22 cellular contexts compared by ENCODE assay signal in the genomic region with DNA sequence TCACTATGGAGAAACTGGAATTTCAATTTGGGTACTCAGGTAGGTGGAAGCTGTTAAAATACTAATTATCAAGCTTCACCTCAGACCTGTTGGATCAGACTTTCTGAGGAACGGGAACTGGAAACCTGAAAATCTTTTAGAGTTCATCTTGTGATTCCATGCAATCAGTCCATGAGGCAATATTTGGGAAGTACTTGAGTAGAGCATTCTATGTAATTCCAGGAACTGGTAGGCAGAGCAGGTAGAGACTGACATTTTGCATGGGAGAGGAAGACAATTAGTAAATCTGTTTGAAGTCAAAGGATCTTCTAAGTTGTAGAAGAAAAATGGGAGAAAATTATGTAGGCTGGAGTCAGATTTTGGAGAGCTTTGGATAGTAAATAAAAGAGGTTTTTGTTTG. TPM values are rescaled to one million over a fixed set of nuclear protein-coding genes. Genes with fewer than 3 reads are reported as not detected.
DNase-seq lines count a peak whose midpoint lies in the region; ATAC-seq and TF ChIP-seq lines count a peak whose summit lies in the region.
"Had no signal": no experiment of that assay in that cellular context is flagged by ENCODE, and none has a peak within 500 bp of the region (broad histone marks: within the 10 kb centered on the region; RNA-seq: fewer than 3 reads in every experiment).

No MANE protein-coding gene starts in this region.

- no peaks in the 10 kb centered on the region for H4K20me1 ChIP-seq in Loucy (ENCODE audit: insufficient read depth, low read length, poor library complexity, severe bottlenecking)
- no peaks in the 10 kb centered on the region for H4K20me1 ChIP-seq in H9 (ENCODE audit: control insufficient read depth, insufficient read depth, insufficient read length)

- H3K36me3 ChIP-seq in Loucy (ENCODE audit: insufficient read depth, low read length) (no peaks in the 10 kb centered on the region), endocrine pancreas (ENCODE audit: control insufficient read depth, insufficient read depth, low read length) (no peaks in the 10 kb centered on the region), muscle layer of colon (ENCODE audit: insufficient read depth, low read length) (no peaks in the 10 kb centered on the region), upper lobe of left lung (no peaks in the 10 kb centered on the region), suprapubic skin (no peaks in the 10 kb centered on the region)
- H3K36me3 ChIP-seq: SJSA1 had no signal

- no peak for DNase-seq in upper lobe of left lung
- no peak for DNase-seq in suprapubic skin (ENCODE audit: low spot score in 2 of 2)
- no peak for DNase-seq in NCI-H1694 (lab: John Stamatoyannopoulos, UW)
- no peak for DNase-seq in H9
- DNase-seq: activated gamma-delta T cell treated with Interleukin-2 at 50 U/mL for 16 hours; activated naive CD8-positive, alpha-beta T cell treated with anti-CD3 and anti-CD28 coated beads, Interleukin-2, amount 50 U/mL, for 24 hours; body of pancreas; effector CD4-positive, alpha-beta T cell; EL; HCEC 1CT; Karpas-422; NCI-H1048; NCI-H2081; stimulated activated naive CD8-positive, alpha-beta T cell treated with anti-CD3 and anti-CD28 coated beads, Interleukin-15, amount 100 ng/mL, for 72 hours; T-helper 17 cell had no signal

- H3K9me2 ChIP-seq in Loucy (replicated peaks; ENCODE audit: low read depth, low read length): no peaks in the 10 kb centered on the region

- H3K79me1 ChIP-seq in H9 (ENCODE audit: insufficient read depth, low read depth, low read length, poor library complexity, severe bottlenecking): no peaks in the 10 kb centered on the region

- no peak overlapping the region for H3K4me3 Mint-ChIP-seq in H9
- H3K4me3 Mint-ChIP-seq: activated naive CD8-positive, alpha-beta T cell treated with anti-CD3 and anti-CD28 coated beads, Interleukin-2, amount 50 U/mL, for 24 hours; stimulated activated naive CD8-positive, alpha-beta T cell treated with anti-CD3 and anti-CD28 coated beads, Interleukin-15, amount 100 ng/mL, for 72 hours; T-helper 17 cell had no signal

- H3K9ac ChIP-seq in Loucy (ENCODE audit: low read depth, low read length, poor library complexity, severe bottlenecking): no peak overlapping the region
- H3K9ac ChIP-seq in endocrine pancreas (ENCODE audit: control insufficient read depth, insufficient read depth, low read length): no peak overlapping the region
- peak overlapping the region; percentile 11 for H3K9ac ChIP-seq in muscle layer of colon (ENCODE audit: low read length)
- no peak overlapping the region for H3K9ac ChIP-seq in H9 (ENCODE audit: extremely low read depth, insufficient read length, low read length)

- no peak overlapping the region for H3K27ac Mint-ChIP-seq in H9
- H3K27ac Mint-ChIP-seq: activated naive CD8-positive, alpha-beta T cell treated with anti-CD3 and anti-CD28 coated beads, Interleukin-2, amount 50 U/mL, for 24 hours; stimulated activated naive CD8-positive, alpha-beta T cell treated with anti-CD3 and anti-CD28 coated beads, Interleukin-15, amount 100 ng/mL, for 72 hours; T-helper 17 cell had no signal

- TF ChIP-seq POLR2A in upper lobe of left lung (IDR thresholded peaks at IDR 0.05) (no peak), suprapubic skin (IDR thresholded peaks at IDR 0.05) (no peak)

- no peak overlapping the region for H2BK20ac ChIP-seq in H9 (ENCODE audit: low read depth, low read length, poor library complexity, severe bottlenecking)

- H2BK12ac ChIP-seq in H9 (ENCODE audit: insufficient read length, low read depth, low read length): no peak overlapping the region

- H3K4me3 ChIP-seq in Loucy (ENCODE audit: low read length, poor library complexity, severe bottlenecking) (no peak overlapping the region), endocrine pancreas (ENCODE audit: control insufficient read depth, insufficient read depth, low read length) (peak overlapping the region; percentile 14), muscle layer of colon (ENCODE audit: low read depth in 1 of 2, low read length in 2 of 2) (peak overlapping the region in 1 of 2 donors; percentile 26), upper lobe of left lung (peak overlapping the region in 3 of 4 donors; percentile 15 to 42 (median 41)), suprapubic skin (no peak overlapping the region)
- H3K4me3 ChIP-seq: body of pancreas, SJSA1 had no signal

- H3K4me1 ChIP-seq in Loucy (ENCODE audit: insufficient read depth, low read length, poor library complexity, severe bottlenecking) (peaks cover 3% of the 10 kb centered on the region), endocrine pancreas (ENCODE audit: control insufficient read depth, insufficient read depth, low read length) (peaks cover 6% of the 10 kb centered on the region), muscle layer of colon (ENCODE audit: insufficient read depth, low read length) (peaks cover 45% of the 10 kb centered on the region), upper lobe of left lung (peaks cover 0 to 5% (median 2%) of the 10 kb centered on the region in 4 donors), suprapubic skin (peaks cover 6% of the 10 kb centered on the region), H9 (ENCODE audit: insufficient read depth, low read length) (no peaks in the 10 kb centered on the region)

- no peaks in the 10 kb centered on the region for H3K9me3 Mint-ChIP-seq in H9
- H3K9me3 Mint-ChIP-seq: activated naive CD8-positive, alpha-beta T cell treated with anti-CD3 and anti-CD28 coated beads, Interleukin-2, amount 50 U/mL, for 24 hours; stimulated activated naive CD8-positive, alpha-beta T cell treated with anti-CD3 and anti-CD28 coated beads, Interleukin-15, amount 100 ng/mL, for 72 hours had no signal

- no peak overlapping the region for H3T11ph ChIP-seq in H9 (ENCODE audit: low read length)

- no peaks in the 10 kb centered on the region for H3K27me3 Mint-ChIP-seq in H9 (ENCODE audit: low read depth)
- H3K27me3 Mint-ChIP-seq: activated naive CD8-positive, alpha-beta T cell treated with anti-CD3 and anti-CD28 coated beads, Interleukin-2, amount 50 U/mL, for 24 hours; stimulated activated naive CD8-positive, alpha-beta T cell treated with anti-CD3 and anti-CD28 coated beads, Interleukin-15, amount 100 ng/mL, for 72 hours; T-helper 17 cell had no signal

- no peak overlapping the region for H3K4ac ChIP-seq in H9 (ENCODE audit: low read depth, low read length)

- no peak for ATAC-seq in upper lobe of left lung (ENCODE audit: low FRiP score in 2 of 2)
- ATAC-seq: activated naive CD8-positive, alpha-beta T cell treated with anti-CD3 and anti-CD28 coated beads, Interleukin-2, amount 50 U/mL, for 24 hours; body of pancreas; Panc1; sciatic nerve; stimulated activated naive CD8-positive, alpha-beta T cell treated with anti-CD3 and anti-CD28 coated beads, Interleukin-15, amount 100 ng/mL, for 72 hours; T-helper 17 cell had no signal

- no peak overlapping the region for H3K23ac ChIP-seq in H9 (ENCODE audit: insufficient read length, low read depth, low read length)

- H3K27ac ChIP-seq in muscle layer of colon (ENCODE audit: low read depth, low read length) (peak overlapping the region; percentile 66), upper lobe of left lung (peak overlapping the region; percentile 6 to 58 (median 54)), suprapubic skin (no peak overlapping the region), H9 (ENCODE audit: insufficient read length, low read depth, low read length) (no peak overlapping the region)
- H3K27ac ChIP-seq: body of pancreas, SJSA1 had no signal

- no peak overlapping the region for H2AK5ac ChIP-seq in H9 (ENCODE audit: insufficient read length, low read length)

- TF ChIP-seq EP300 in upper lobe of left lung (IDR thresholded peaks at IDR 0.05) (peak in 1 of 4 donors; percentile 85), suprapubic skin (IDR thresholded peaks at IDR 0.05) (no peak)

- H3K79me2 ChIP-seq in Loucy (ENCODE audit: insufficient read depth, low read length) (no peaks in the 10 kb centered on the region), H9 (ENCODE audit: insufficient read depth, low read length) (no peaks in the 10 kb centered on the region)

- no peak overlapping the region for H3K14ac ChIP-seq in H9 (ENCODE audit: insufficient read depth, low read length)

- no peak overlapping the region for H4K8ac ChIP-seq in H9 (replicated peaks; ENCODE audit: insufficient read length, low read depth, low read length)

- H3K4me1 Mint-ChIP-seq in H9: no peaks in the 10 kb centered on the region
- H3K4me1 Mint-ChIP-seq: activated naive CD8-positive, alpha-beta T cell treated with anti-CD3 and anti-CD28 coated beads, Interleukin-2, amount 50 U/mL, for 24 hours; stimulated activated naive CD8-positive, alpha-beta T cell treated with anti-CD3 and anti-CD28 coated beads, Interleukin-15, amount 100 ng/mL, for 72 hours had no signal

- no peak overlapping the region for H2BK15ac ChIP-seq in H9 (ENCODE audit: low read depth, low read length)

- H3K4me2 ChIP-seq in Loucy (ENCODE audit: low read depth, low read length, poor library complexity, severe bottlenecking) (peak overlapping the region; percentile 50), H9 (ENCODE audit: insufficient read depth, insufficient read length, low read length) (no peak overlapping the region)

- no peak overlapping the region for H2BK5ac ChIP-seq in H9 (ENCODE audit: insufficient read length, low read length)

- no peak overlapping the region for H3K56ac ChIP-seq in H9 (ENCODE audit: insufficient read length, low read depth, low read length)

- no peaks in the 10 kb centered on the region for H3K36me3 Mint-ChIP-seq in H9 (ENCODE audit: insufficient read depth in 1 of 3, low read depth in 3 of 3)

- no peak for TF ChIP-seq CTCF in Loucy (conservative IDR thresholded peaks at IDR 0.05; ENCODE audit: low read length)
- no peak for TF ChIP-seq CTCF in upper lobe of left lung (IDR thresholded peaks at IDR 0.05)
- TF ChIP-seq CTCF in suprapubic skin (IDR thresholded peaks at IDR 0.05): no peak
- no peak for TF ChIP-seq CTCF in H9 (conservative IDR thresholded peaks at IDR 0.05)

- WGBS in upper lobe of left lung, 2 donors: 50 to 74% methylated on average over 1 of the region's 1 CpG
- WGBS in suprapubic skin: 93% methylated on average over 1 of the region's 1 CpG
- no CpG with 5 or more reads among the region's 1 CpG for WGBS in H9 (ENCODE audit: extremely low coverage, insufficient read length, low lambda C conversion rate)

- no peak overlapping the region for H3K18ac ChIP-seq in H9 (ENCODE audit: insufficient read length, low read depth, low read length)

- H3K23me2 ChIP-seq in H9 (ENCODE audit: insufficient read length, low read depth, low read length, poor library complexity, severe bottlenecking): no peaks in the 10 kb centered on the region

- no peaks in the 10 kb centered on the region for H3F3A ChIP-seq in Loucy (ENCODE audit: low read depth)

- no peak overlapping the region for H4K5ac ChIP-seq in H9 (ENCODE audit: insufficient read length, low read depth, low read length)

- H3K9me3 ChIP-seq in Loucy (ENCODE audit: insufficient read depth, low read depth, low read length): no peaks in the 10 kb centered on the region
- no peaks in the 10 kb centered on the region for H3K9me3 ChIP-seq in endocrine pancreas (ENCODE audit: control insufficient read depth, low read length)
- H3K9me3 ChIP-seq in muscle layer of colon (ENCODE audit: low read length): no peaks in the 10 kb centered on the region
- H3K9me3 ChIP-seq in upper lobe of left lung: no peaks in the 10 kb centered on the region
- H3K9me3 ChIP-seq in suprapubic skin: no peaks in the 10 kb centered on the region
- H3K9me3 ChIP-seq in H9 (ENCODE audit: control insufficient read depth, low read depth, low read length): no peaks in the 10 kb centered on the region
- H3K9me3 ChIP-seq: body of pancreas, SJSA1 had no signal

- H2AFZ ChIP-seq in Loucy (ENCODE audit: low read length) (peak overlapping the region; percentile 71), H9 (ENCODE audit: low read length) (no peak overlapping the region)

- no peak overlapping the region for H2BK120ac ChIP-seq in H9 (ENCODE audit: low read depth, low read length, poor library complexity, severe bottlenecking)

- H4K91ac ChIP-seq in H9 (ENCODE audit: insufficient read length, low read depth, low read length): no peak overlapping the region

- no peaks in the 10 kb centered on the region for H3K27me3 ChIP-seq in Loucy (ENCODE audit: insufficient read depth, low read length, poor library complexity, severe bottlenecking)
- no peaks in the 10 kb centered on the region for H3K27me3 ChIP-seq in endocrine pancreas (ENCODE audit: control insufficient read depth, insufficient read depth, low read length)
- H3K27me3 ChIP-seq in muscle layer of colon (ENCODE audit: control insufficient read depth in 1 of 2, insufficient read depth in 2 of 2, low read length in 2 of 2): no peaks in the 10 kb centered on the region
- H3K27me3 ChIP-seq in upper lobe of left lung: no peaks in the 10 kb centered on the region
- no peaks in the 10 kb centered on the region for H3K27me3 ChIP-seq in suprapubic skin
- no peaks in the 10 kb centered on the region for H3K27me3 ChIP-seq in H9 (ENCODE audit: insufficient read depth, low read length)
- H3K27me3 ChIP-seq: body of pancreas, SJSA1 had no signal

RNA-seq across cellular contexts. Expression of a gene that starts 43.1 kb away (rescaled TPM):
- total RNA-seq in upper lobe of left lung: 10 to 100 TPM in 3 of 6 donors, 1 to 10 TPM in 3; 7.2 to 33.7 (median 9.4) TPM
- total RNA-seq in suprapubic skin: 10 to 100 TPM in 3 of 4 donors, 1 to 10 TPM in 1; 5.5 to 24.1 (median 12.6) TPM
- not detected in 2 replicates for total RNA-seq in H9 (2021)
- total RNA-seq: lung microvascular endothelial cell had no signal

Comparison
In these comparisons a context has a peak if more than half of its experiments do, and no peak if none do; other contexts are left out.
1. H3K4me3 ChIP-seq: peak in endocrine pancreas (single experiment) and upper lobe of left lung (3 of 4); none in Loucy (single experiment) and suprapubic skin (single experiment).
2. H3K27ac ChIP-seq: peak in muscle layer of colon (single experiment) and upper lobe of left lung (4 of 4); none in suprapubic skin (single experiment) and H9 (single experiment).